21 cellular contexts compared by ENCODE assay signal in genomic region chr12:63948211-63948610, GRCh38.
A peak's percentile ranks its signal among the peaks of the same experiment; 100 is the strongest.
DNase-seq lines count a peak whose midpoint lies in the region; ATAC-seq and TF ChIP-seq lines count a peak whose summit lies in the region.
"Had no signal": no experiment of that assay in that cellular context is flagged by ENCODE, and none has a peak within 500 bp of the region (broad histone marks: within the 10 kb centered on the region; RNA-seq: fewer than 3 reads in every experiment).

No MANE protein-coding gene starts in this region.

- H3K27me3 Mint-ChIP-seq in osteocyte (ENCODE audit: unreplicated experiment) (no peaks in the 10 kb centered on the region), T-helper 17 cell (no peaks in the 10 kb centered on the region)

- H3K9me3 Mint-ChIP-seq in osteocyte (ENCODE audit: unreplicated experiment), result no peaks in the 10 kb centered on the region

- H3K4me1 ChIP-seq in HEK293 (ENCODE audit: control insufficient read depth, insufficient read depth, low read length), result 0 out of 2 replicates have a peak, but pooled peaks cover 2% of the 10 kb centered on the region
- H3K4me1 ChIP-seq in SJSA1 (replicated peaks), result peaks cover 32% of the 10 kb centered on the region
- H3K4me1 ChIP-seq in esophagus muscularis mucosa, result peaks cover 7 to 17% (median 14%) of the 10 kb centered on the region in 4 donors

- ATAC-seq in T-helper 17 cell (no peak), HG03378 (IDR thresholded peaks at IDR 0.05; ENCODE audit: unreplicated experiment) (no peak)
- ATAC-seq: GM12878, K562, SK-N-SH treated with all-trans-retinoic acid at 6 μM for 48 hours had no signal

- H3K27ac Mint-ChIP-seq in osteocyte (ENCODE audit: unreplicated experiment) (peak overlapping the region; percentile 45), T-helper 17 cell (no peak overlapping the region)
- H3K27ac Mint-ChIP-seq: B cell had no signal

- H3K27ac ChIP-seq in HEK293 (ENCODE audit: extremely low read depth, low read depth, low read length) (no peak overlapping the region), SJSA1 (no peak overlapping the region), esophagus muscularis mucosa (replicated peaks in 1 of 4) (no peak overlapping the region)

- TF ChIP-seq EP300 in esophagus muscularis mucosa (IDR thresholded peaks at IDR 0.05), result no peak

- H3K4me3 Mint-ChIP-seq in osteocyte (ENCODE audit: unreplicated experiment) (no peak overlapping the region), T-helper 17 cell (no peak overlapping the region)
- H3K4me3 Mint-ChIP-seq: B cell had no signal

- DNase-seq in NCI-H748 (lab: John Stamatoyannopoulos, UW; ENCODE audit: unreplicated experiment) (peak; percentile 16), NCI-H748 treated with DMSO at 0.1 percent for 48 hours (lab: John Stamatoyannopoulos, UW) (no peak), SJSA1 (ENCODE audit: low read depth in 1 of 2, low spot score in 2 of 2) (peak; percentile 48 to 52), osteocyte (ENCODE audit: extremely low spot score, unreplicated experiment) (no peak), T-helper 17 cell (no peak), esophagus muscularis mucosa (ENCODE audit: extremely low spot score) (no peak)
- DNase-seq: DMS79; GOT3; NCI-H1105; NCI-H1694; NCI-H2081; NCI-H446; NCI-H526; NK-92 treated with Interleukin-12 subunit alpha and Interleukin-12 subunit beta, amount 100 ng/mL, for 24 hours; SIG-M5 had no signal

- TF ChIP-seq CTCF in HEK293 (tag by site-specific recombination; IDR thresholded peaks at IDR 0.05), result no peak
- no peak for TF ChIP-seq CTCF in osteocyte (IDR thresholded peaks at IDR 0.05)
- TF ChIP-seq CTCF in esophagus muscularis mucosa (IDR thresholded peaks at IDR 0.05), result no peak

- H3K27me3 ChIP-seq in SJSA1 (replicated peaks), result no peaks in the 10 kb centered on the region
- no peaks in the 10 kb centered on the region for H3K27me3 ChIP-seq in esophagus muscularis mucosa

- peaks cover 22% of the 10 kb centered on the region for H3K4me1 Mint-ChIP-seq in osteocyte (ENCODE audit: unreplicated experiment)
- H3K4me1 Mint-ChIP-seq in T-helper 17 cell, result peaks cover 8% of the 10 kb centered on the region

- H3K4me3 ChIP-seq in HEK293 (ENCODE audit: low read depth, low read length) (no peak overlapping the region), SJSA1 (no peak overlapping the region), esophagus muscularis mucosa (no peak overlapping the region)
- H3K4me3 ChIP-seq: GM12878, K562 had no signal

- H3K36me3 Mint-ChIP-seq in osteocyte (ENCODE audit: unreplicated experiment) (peaks cover 2% of the 10 kb centered on the region), T-helper 17 cell (ENCODE audit: low read depth) (no peaks in the 10 kb centered on the region)

- H3K9me3 ChIP-seq in HEK293 (ENCODE audit: control insufficient read depth, insufficient read depth, low read depth, low read length) (no peaks in the 10 kb centered on the region), SJSA1 (replicated peaks) (no peaks in the 10 kb centered on the region), T-helper 17 cell (ENCODE audit: control insufficient read depth, low read length, poor library complexity, severe bottlenecking) (no peaks in the 10 kb centered on the region), esophagus muscularis mucosa (no peaks in the 10 kb centered on the region)

- H3K36me3 ChIP-seq in HEK293 (ENCODE audit: control insufficient read depth in 2 of 2, insufficient read depth in 1 of 2, low read length in 2 of 2) (no peaks in the 10 kb centered on the region), SJSA1 (peaks cover 5% of the 10 kb centered on the region; the same call in 1 of the 2 replicates), esophagus muscularis mucosa (no peaks in the 10 kb centered on the region)

- CTCF ChIA-PET in HEK293 (lab: Yijun Ruan, JAX), result no interaction called here

- POLR2A ChIA-PET in HEK293 (lab: Yijun Ruan, JAX), result no interaction called here

- TF ChIP-seq POLR2A in esophagus muscularis mucosa (IDR thresholded peaks at IDR 0.05; ENCODE audit: low read depth), result no peak

- intact Hi-C loops in esophagus muscularis mucosa (cut with DNase I), result no loop called here

TF ChIP-seq in HEK293, 187 proteins besides CTCF, POLR2A, EP300 and RAD21:
- TF ChIP-seq ZIC2 (tag by site-specific recombination; IDR thresholded peaks at IDR 0.05) (0 out of 2 replicates have a peak, but pooled peaks have one; percentile 11), KLF9 (tag by site-specific recombination; IDR thresholded peaks at IDR 0.05; ENCODE audit: low read depth) (no peak)
- TF ChIP-seq, protein P1, sequence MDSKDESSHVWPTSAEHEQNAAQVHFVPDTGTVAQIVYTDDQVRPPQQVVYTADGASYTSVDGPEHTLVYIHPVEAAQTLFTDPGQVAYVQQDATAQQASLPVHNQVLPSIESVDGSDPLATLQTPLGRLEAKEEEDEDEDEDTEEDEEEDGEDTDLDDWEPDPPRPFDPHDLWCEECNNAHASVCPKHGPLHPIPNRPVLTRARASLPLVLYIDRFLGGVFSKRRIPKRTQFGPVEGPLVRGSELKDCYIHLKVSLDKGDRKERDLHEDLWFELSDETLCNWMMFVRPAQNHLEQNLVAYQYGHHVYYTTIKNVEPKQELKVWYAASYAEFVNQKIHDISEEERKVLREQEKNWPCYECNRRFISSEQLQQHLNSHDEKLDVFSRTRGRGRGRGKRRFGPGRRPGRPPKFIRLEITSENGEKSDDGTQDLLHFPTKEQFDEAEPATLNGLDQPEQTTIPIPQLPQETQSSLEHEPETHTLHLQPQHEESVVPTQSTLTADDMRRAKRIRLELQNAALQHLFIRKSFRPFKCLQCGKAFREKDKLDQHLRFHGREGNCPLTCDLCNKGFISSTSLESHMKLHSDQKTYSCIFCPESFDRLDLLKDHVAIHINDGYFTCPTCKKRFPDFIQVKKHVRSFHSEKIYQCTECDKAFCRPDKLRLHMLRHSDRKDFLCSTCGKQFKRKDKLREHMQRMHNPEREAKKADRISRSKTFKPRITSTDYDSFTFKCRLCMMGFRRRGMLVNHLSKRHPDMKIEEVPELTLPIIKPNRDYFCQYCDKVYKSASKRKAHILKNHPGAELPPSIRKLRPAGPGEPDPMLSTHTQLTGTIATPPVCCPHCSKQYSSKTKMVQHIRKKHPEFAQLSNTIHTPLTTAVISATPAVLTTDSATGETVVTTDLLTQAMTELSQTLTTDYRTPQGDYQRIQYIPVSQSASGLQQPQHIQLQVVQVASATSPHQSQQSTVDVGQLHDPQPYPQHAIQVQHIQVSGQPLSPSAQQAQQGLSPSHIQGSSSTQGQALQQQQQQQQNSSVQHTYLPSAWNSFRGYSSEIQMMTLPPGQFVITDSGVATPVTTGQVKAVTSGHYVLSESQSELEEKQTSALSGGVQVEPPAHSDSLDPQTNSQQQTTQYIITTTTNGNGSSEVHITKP (tag by site-specific recombination; IDR thresholded peaks at IDR 0.05), result peak; percentile 74
TF ChIP-seq in HEK293: peak in this region for 2.

Comparison
In these comparisons a context has a peak if more than half of its experiments do, and no peak if none do; other contexts are left out.
1. DNase-seq: peak in NCI-H748 (single experiment) and SJSA1 (2 of 2); none in NCI-H748 treated with DMSO at 0.1 percent for 48 hours (single experiment), osteocyte (single experiment), T-helper 17 cell (0 of 3) and esophagus muscularis mucosa (single experiment).